Comparison of ENCODE assay signal across 1 cellular context in genomic region chr1:3940081-3940755, GRCh38.
TF ChIP-seq lines count a peak whose summit lies in the region.

No MANE protein-coding gene starts in this region.

TF ChIP-seq in SK-N-SH treated with all-trans-retinoic acid at 6 μM for 48 hours, 23 proteins besides CTCF, POLR2A, EP300 and RAD21 (continued from another document):
- TF ChIP-seq, protein P1, sequence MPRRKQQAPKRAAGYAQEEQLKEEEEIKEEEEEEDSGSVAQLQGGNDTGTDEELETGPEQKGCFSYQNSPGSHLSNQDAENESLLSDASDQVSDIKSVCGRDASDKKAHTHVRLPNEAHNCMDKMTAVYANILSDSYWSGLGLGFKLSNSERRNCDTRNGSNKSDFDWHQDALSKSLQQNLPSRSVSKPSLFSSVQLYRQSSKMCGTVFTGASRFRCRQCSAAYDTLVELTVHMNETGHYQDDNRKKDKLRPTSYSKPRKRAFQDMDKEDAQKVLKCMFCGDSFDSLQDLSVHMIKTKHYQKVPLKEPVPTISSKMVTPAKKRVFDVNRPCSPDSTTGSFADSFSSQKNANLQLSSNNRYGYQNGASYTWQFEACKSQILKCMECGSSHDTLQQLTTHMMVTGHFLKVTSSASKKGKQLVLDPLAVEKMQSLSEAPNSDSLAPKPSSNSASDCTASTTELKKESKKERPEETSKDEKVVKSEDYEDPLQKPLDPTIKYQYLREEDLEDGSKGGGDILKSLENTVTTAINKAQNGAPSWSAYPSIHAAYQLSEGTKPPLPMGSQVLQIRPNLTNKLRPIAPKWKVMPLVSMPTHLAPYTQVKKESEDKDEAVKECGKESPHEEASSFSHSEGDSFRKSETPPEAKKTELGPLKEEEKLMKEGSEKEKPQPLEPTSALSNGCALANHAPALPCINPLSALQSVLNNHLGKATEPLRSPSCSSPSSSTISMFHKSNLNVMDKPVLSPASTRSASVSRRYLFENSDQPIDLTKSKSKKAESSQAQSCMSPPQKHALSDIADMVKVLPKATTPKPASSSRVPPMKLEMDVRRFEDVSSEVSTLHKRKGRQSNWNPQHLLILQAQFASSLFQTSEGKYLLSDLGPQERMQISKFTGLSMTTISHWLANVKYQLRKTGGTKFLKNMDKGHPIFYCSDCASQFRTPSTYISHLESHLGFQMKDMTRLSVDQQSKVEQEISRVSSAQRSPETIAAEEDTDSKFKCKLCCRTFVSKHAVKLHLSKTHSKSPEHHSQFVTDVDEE (CRISPR knock-in tag; IDR thresholded peaks at IDR 0.05) = no peak
- TF ChIP-seq, protein P2, sequence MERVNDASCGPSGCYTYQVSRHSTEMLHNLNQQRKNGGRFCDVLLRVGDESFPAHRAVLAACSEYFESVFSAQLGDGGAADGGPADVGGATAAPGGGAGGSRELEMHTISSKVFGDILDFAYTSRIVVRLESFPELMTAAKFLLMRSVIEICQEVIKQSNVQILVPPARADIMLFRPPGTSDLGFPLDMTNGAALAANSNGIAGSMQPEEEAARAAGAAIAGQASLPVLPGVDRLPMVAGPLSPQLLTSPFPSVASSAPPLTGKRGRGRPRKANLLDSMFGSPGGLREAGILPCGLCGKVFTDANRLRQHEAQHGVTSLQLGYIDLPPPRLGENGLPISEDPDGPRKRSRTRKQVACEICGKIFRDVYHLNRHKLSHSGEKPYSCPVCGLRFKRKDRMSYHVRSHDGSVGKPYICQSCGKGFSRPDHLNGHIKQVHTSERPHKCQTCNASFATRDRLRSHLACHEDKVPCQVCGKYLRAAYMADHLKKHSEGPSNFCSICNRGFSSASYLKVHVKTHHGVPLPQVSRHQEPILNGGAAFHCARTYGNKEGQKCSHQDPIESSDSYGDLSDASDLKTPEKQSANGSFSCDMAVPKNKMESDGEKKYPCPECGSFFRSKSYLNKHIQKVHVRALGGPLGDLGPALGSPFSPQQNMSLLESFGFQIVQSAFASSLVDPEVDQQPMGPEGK (CRISPR knock-in tag; IDR thresholded peaks at IDR 0.05; ENCODE audit: borderline replicate concordance) = no peak
- TF ChIP-seq ARNTL (CRISPR knock-in tag; IDR thresholded peaks at IDR 0.05; ENCODE audit: borderline replicate concordance, low read depth) = no peak
- TF ChIP-seq, protein P3, sequence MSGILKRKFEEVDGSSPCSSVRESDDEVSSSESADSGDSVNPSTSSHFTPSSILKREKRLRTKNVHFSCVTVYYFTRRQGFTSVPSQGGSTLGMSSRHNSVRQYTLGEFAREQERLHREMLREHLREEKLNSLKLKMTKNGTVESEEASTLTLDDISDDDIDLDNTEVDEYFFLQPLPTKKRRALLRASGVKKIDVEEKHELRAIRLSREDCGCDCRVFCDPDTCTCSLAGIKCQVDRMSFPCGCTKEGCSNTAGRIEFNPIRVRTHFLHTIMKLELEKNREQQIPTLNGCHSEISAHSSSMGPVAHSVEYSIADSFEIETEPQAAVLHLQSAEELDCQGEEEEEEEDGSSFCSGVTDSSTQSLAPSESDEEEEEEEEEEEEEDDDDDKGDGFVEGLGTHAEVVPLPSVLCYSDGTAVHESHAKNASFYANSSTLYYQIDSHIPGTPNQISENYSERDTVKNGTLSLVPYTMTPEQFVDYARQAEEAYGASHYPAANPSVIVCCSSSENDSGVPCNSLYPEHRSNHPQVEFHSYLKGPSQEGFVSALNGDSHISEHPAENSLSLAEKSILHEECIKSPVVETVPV (CRISPR knock-in tag; IDR thresholded peaks at IDR 0.05) = no peak
TF ChIP-seq in SK-N-SH treated with all-trans-retinoic acid at 6 μM for 48 hours: peak in this region for 0.
